ENCODE assay signal across 8 cellular contexts in the genomic region with DNA sequence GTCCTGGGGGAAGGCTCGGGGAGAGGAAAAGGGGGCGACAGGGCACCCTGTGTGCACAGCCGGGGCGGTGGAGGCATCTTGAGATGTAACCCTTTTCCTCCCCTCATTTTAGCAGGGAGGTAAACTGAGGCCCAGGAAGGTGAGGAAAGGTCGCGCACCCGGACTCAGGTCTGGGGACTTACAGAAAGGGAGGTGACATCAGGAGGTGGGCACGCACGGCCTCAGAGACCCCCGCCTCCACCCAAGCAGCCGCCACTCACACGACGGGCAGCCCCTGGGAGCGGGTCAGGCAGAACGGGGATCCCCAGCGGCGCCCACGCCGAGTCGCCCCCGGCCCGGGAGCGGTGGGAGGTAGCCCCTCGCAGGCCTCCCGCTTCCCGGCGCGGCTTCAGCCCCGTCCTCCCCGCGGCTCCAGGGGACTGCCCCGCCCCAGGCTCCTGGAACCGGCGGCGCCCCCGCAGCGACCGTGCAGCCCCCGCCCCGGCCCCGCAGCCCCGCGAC. TPM values are rescaled to one million over a fixed set of nuclear protein-coding genes. Genes with fewer than 3 reads are reported as not detected.
A peak's percentile ranks its signal among the peaks of the same experiment; 100 is the strongest.
DNase-seq lines count a peak whose midpoint lies in the region; ATAC-seq, FAIRE-seq and TF ChIP-seq lines count a peak whose summit lies in the region.

No MANE protein-coding gene starts in this region.

- H3K36me3 Mint-ChIP-seq in astrocyte (ENCODE audit: low read depth, unreplicated experiment), result no peaks in the 10 kb centered on the region

- H3K4me1 ChIP-seq in astrocyte (ENCODE audit: insufficient read depth, low read length) (peaks cover 7% of the 10 kb centered on the region), lower lobe of right lung (peaks cover 19% of the 10 kb centered on the region), upper lobe of left lung (peaks cover 13 to 34% (median 24%) of the 10 kb centered on the region in 4 donors)

- TF ChIP-seq POLR2A in upper lobe of left lung (IDR thresholded peaks at IDR 0.05), result no peak

- no peak for TF ChIP-seq EP300 in upper lobe of left lung (IDR thresholded peaks at IDR 0.05)

- WGBS in upper lobe of left lung, 2 donors, result 1% methylated on average over 17 of the region's 43 CpGs; no CpG with 5 or more reads in 1 of the 2 donors

- peaks cover 53% of the 10 kb centered on the region for H3K79me2 ChIP-seq in astrocyte (ENCODE audit: insufficient read depth, low read length)

- TF ChIP-seq CTCF in astrocyte (IDR thresholded peaks at IDR 0.05; ENCODE audit: insufficient read depth, low read depth, low read length) (no peak), lower lobe of right lung (IDR thresholded peaks at IDR 0.05) (no peak), upper lobe of left lung (IDR thresholded peaks at IDR 0.05) (no peak)

- no peak overlapping the region for H3K27ac Mint-ChIP-seq in astrocyte (ENCODE audit: unreplicated experiment)

- H3K9ac ChIP-seq in astrocyte (ENCODE audit: low read length), result peak overlapping the region; percentile 91

- no peak overlapping the region for H2AFZ ChIP-seq in astrocyte (ENCODE audit: low read depth, low read length)

- no peaks in the 10 kb centered on the region for H3K27me3 ChIP-seq in astrocyte (ENCODE audit: insufficient read depth, low read length)
- no peaks in the 10 kb centered on the region for H3K27me3 ChIP-seq in lower lobe of right lung (ENCODE audit: low read depth)
- no peaks in the 10 kb centered on the region for H3K27me3 ChIP-seq in upper lobe of left lung

- H3K9me3 ChIP-seq in astrocyte (ENCODE audit: insufficient read depth, low read depth, low read length) (no peaks in the 10 kb centered on the region), lower lobe of right lung (no peaks in the 10 kb centered on the region), upper lobe of left lung (no peaks in the 10 kb centered on the region)

- no peaks in the 10 kb centered on the region for H3K27me3 Mint-ChIP-seq in astrocyte (ENCODE audit: low read depth, unreplicated experiment)

- H3K9me3 Mint-ChIP-seq in astrocyte (ENCODE audit: unreplicated experiment), result no peaks in the 10 kb centered on the region

- ATAC-seq in GM19452 (IDR thresholded peaks at IDR 0.05; ENCODE audit: unreplicated experiment), result peak; percentile 14
- peak; percentile 12 for ATAC-seq in HG03342 (IDR thresholded peaks at IDR 0.05; ENCODE audit: unreplicated experiment)
- ATAC-seq in lower lobe of right lung, result no peak
- peak in 1 of 2 donors; percentile 2 for ATAC-seq in upper lobe of left lung (ENCODE audit: low FRiP score in 2 of 2)

- H4K20me1 ChIP-seq in astrocyte (ENCODE audit: insufficient read depth, low read length), result peaks cover 42% of the 10 kb centered on the region

- H3K4me2 ChIP-seq in astrocyte (ENCODE audit: low read length), result peak overlapping the region; percentile 98

- DNase-seq in astrocyte (ENCODE audit: low read depth) (no peak), lower lobe of right lung (no peak), upper lobe of left lung (no peak), NCI-H2171 (lab: John Stamatoyannopoulos, UW) (no peak), SW480 (ENCODE audit: low spot score) (no peak), NCI-H446 (lab: John Stamatoyannopoulos, UW) (no peak)

- H3K36me3 ChIP-seq in astrocyte (ENCODE audit: insufficient read depth, low read length) (no peaks in the 10 kb centered on the region), lower lobe of right lung (no peaks in the 10 kb centered on the region), upper lobe of left lung (peaks cover 0 to 6% (median 2%) of the 10 kb centered on the region in 4 donors)

- intact Hi-C loops in lower lobe of right lung (cut with DNase I), result no loop called here

- H3K4me1 Mint-ChIP-seq in astrocyte (ENCODE audit: low read depth, unreplicated experiment), result no peaks in the 10 kb centered on the region

- H3K27ac ChIP-seq in astrocyte (ENCODE audit: low read depth, low read length) (peak overlapping the region; percentile 56), lower lobe of right lung (peak overlapping the region; percentile 80), upper lobe of left lung (peak overlapping the region; percentile 81 to 92 (median 87))

- no peak for FAIRE-seq in astrocyte (lab: Jason Lieb, UNC)

- H3K4me3 ChIP-seq in astrocyte (ENCODE audit: insufficient read depth, low read depth, low read length) (peak overlapping the region; percentile 80), lower lobe of right lung (peak overlapping the region; percentile 82), upper lobe of left lung (peak overlapping the region; percentile 75 to 98 (median 92))

- H3K4me3 Mint-ChIP-seq in astrocyte (ENCODE audit: unreplicated experiment), result peak overlapping the region; percentile 90

RNA-seq across cellular contexts. Expression of a gene that starts 0.5 kb away (rescaled TPM):
- total RNA-seq in astrocyte (42.0 and 44.2 TPM in 2 replicates), lower lobe of right lung (43.6 TPM), upper lobe of left lung (10 to 100 TPM; 24.6 to 64.1 (median 43.1) TPM)

RNA-seq across cellular contexts. Expression of a gene that starts 8.4 kb away (rescaled TPM):
- total RNA-seq in astrocyte (0.58 and 2.0 TPM in 2 replicates), lower lobe of right lung (34.4 TPM), upper lobe of left lung (10 to 100 TPM; 27.2 to 94.3 (median 55.5) TPM)

Comparison
In these comparisons a context has a peak if more than half of its experiments do, and no peak if none do; other contexts are left out.
1. ATAC-seq: peak in GM19452 (single experiment) and HG03342 (single experiment); none in lower lobe of right lung (0 of 2).
2. Peak in every context shown above with its lines, with median percentiles within 50 percentile points of each other: H3K27ac ChIP-seq and H3K4me3 ChIP-seq.